24 cellular contexts compared by ENCODE assay signal in genomic region chr2:212327171-212327809, GRCh38.
DNase-seq lines count a peak whose midpoint lies in the region; ATAC-seq and TF ChIP-seq lines count a peak whose summit lies in the region.
"Had no signal": no experiment of that assay in that cellular context is flagged by ENCODE, and none has a peak within 500 bp of the region (broad histone marks: within the 10 kb centered on the region; RNA-seq: fewer than 3 reads in every experiment).

No MANE protein-coding gene starts in this region.

- peaks cover 4% of the 10 kb centered on the region for H3K4me1 Mint-ChIP-seq in nephron

- H3K27ac ChIP-seq in colonic mucosa, result no peak overlapping the region
- H3K27ac ChIP-seq: BLaER1 had no signal

- H3K4me1 ChIP-seq in colonic mucosa, result no peaks in the 10 kb centered on the region

- TF ChIP-seq CTCF in kidney epithelial cell (IDR thresholded peaks at IDR 0.05; ENCODE audit: insufficient read depth, low read length, poor library complexity, severe bottlenecking), result no peak
- no peak for TF ChIP-seq CTCF in nephron (IDR thresholded peaks at IDR 0.05; ENCODE audit: unreplicated experiment in 3 of 3)
- TF ChIP-seq CTCF in colonic mucosa (IDR thresholded peaks at IDR 0.05), result no peak

- DNase-seq in DMS53 treated with DMSO at 0.1 percent for 48 hours (lab: John Stamatoyannopoulos, UW; ENCODE audit: unreplicated experiment) (peak; percentile 18), M059J (ENCODE audit: low read depth) (peak; percentile 1), kidney epithelial cell (ENCODE audit: low read depth) (peak; percentile 9), NCI-H345 (lab: John Stamatoyannopoulos, UW) (no peak), colonic mucosa (no peak), SW480 (ENCODE audit: low spot score) (no peak)
- DNase-seq: Calu3; CD4-positive, alpha-beta T cell; DMS153; GDM1; GOT3; Kasumi-1; MM.1S; NCI-H1048; NCI-H1436; NCI-H187 treated with DMSO at 0.1 percent for 48 hours; NCI-H226; NCI-H524; NCI-H774; NK-92 treated with Interleukin-12 subunit alpha and Interleukin-12 subunit beta, amount 100 ng/mL, for 24 hours; SIG-M5 had no signal

- H3K9me3 ChIP-seq in colonic mucosa, result no peaks in the 10 kb centered on the region
- H3K9me3 ChIP-seq: BLaER1 had no signal

- intact Hi-C loops in colonic mucosa (cut with DNase I), result no loop called here

- H3K27me3 ChIP-seq in kidney epithelial cell (ENCODE audit: control insufficient read depth, insufficient read depth, low read length) (no peaks in the 10 kb centered on the region), colonic mucosa (no peaks in the 10 kb centered on the region)
- H3K27me3 ChIP-seq: BLaER1 had no signal

- no peak overlapping the region for H3K9ac ChIP-seq in colonic mucosa (ENCODE audit: low read depth in 2 of 2, low read length in 2 of 2)
- H3K9ac ChIP-seq: BLaER1 had no signal

- peak overlapping the region; percentile 64 to 80 (median 77) for H3K27ac Mint-ChIP-seq in nephron
- H3K27ac Mint-ChIP-seq: CD4-positive, alpha-beta T cell had no signal

- H3K36me3 Mint-ChIP-seq in nephron (ENCODE audit: low read depth), result peaks cover 4% of the 10 kb centered on the region

- no peaks in the 10 kb centered on the region for H3K27me3 Mint-ChIP-seq in nephron (ENCODE audit: low read depth)
- H3K27me3 Mint-ChIP-seq: CD4-positive, alpha-beta T cell had no signal

- H3K4me3 ChIP-seq in kidney epithelial cell (ENCODE audit: low read depth, low read length), result no peak overlapping the region
- H3K4me3 ChIP-seq in colonic mucosa, result no peak overlapping the region
- H3K4me3 ChIP-seq: BLaER1 had no signal

- no peaks in the 10 kb centered on the region for H3K9me3 Mint-ChIP-seq in nephron

- H3K4me3 Mint-ChIP-seq in nephron, result no peak overlapping the region
- H3K4me3 Mint-ChIP-seq: CD4-positive, alpha-beta T cell had no signal

- no peaks in the 10 kb centered on the region for H3K36me3 ChIP-seq in kidney epithelial cell (ENCODE audit: control insufficient read depth, insufficient read depth, low read length)
- no peaks in the 10 kb centered on the region for H3K36me3 ChIP-seq in colonic mucosa
- H3K36me3 ChIP-seq: BLaER1 had no signal

- ATAC-seq in GM19397 (IDR thresholded peaks at IDR 0.05; ENCODE audit: unreplicated experiment), result no peak

Comparison
In these comparisons a context has a peak if more than half of its experiments do, and no peak if none do; other contexts are left out.
1. DNase-seq: peak in DMS53 treated with DMSO at 0.1 percent for 48 hours (single experiment), M059J (single experiment) and kidney epithelial cell (single experiment); none in NCI-H345 (single experiment), colonic mucosa (single experiment) and SW480 (single experiment).